1 cellular context compared by ENCODE assay signal in the genomic region with DNA sequence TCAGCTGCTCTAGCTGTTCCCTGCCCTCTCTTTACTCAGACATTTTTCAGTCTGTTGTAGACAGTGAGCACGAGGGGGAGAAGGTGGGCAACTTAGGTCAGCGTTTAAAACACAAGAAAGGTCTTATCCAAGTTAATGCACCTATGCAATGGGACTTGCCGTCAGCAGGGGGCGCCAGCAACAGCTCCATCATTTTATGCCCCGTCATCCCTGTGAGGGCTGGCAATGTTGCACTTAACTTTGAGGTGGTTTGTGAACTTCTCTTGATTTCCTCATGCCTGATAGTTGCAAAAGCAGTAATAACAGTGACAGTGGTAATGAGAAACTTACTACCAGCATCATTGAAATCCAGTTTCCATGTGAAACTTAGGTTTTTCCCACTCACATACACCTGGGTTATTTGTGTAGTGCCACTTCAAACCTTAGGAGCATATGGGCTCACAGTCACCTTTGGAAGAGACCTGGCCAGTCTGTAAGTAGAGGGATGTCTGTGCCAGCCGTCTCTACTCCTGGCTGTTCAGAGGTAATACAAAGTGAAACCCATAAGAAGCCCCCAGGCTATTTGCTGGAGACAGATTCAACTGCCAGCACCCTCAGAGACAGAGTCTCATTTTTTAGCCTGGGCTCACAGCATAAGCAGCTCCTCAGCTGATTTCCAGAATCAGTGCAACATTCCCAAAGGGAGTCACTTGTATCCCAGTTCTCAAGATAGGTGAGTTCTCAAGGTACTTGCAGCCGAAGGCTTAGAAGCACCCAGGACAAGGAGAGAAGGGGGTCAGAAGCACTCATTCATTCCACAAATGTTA.
TF ChIP-seq lines count a peak whose summit lies in the region.

No MANE protein-coding gene starts in this region.

TF ChIP-seq in HepG2, 621 proteins besides CTCF, POLR2A, EP300 and RAD21 (continued from another document and continues in another):
- TF ChIP-seq, protein P1, sequence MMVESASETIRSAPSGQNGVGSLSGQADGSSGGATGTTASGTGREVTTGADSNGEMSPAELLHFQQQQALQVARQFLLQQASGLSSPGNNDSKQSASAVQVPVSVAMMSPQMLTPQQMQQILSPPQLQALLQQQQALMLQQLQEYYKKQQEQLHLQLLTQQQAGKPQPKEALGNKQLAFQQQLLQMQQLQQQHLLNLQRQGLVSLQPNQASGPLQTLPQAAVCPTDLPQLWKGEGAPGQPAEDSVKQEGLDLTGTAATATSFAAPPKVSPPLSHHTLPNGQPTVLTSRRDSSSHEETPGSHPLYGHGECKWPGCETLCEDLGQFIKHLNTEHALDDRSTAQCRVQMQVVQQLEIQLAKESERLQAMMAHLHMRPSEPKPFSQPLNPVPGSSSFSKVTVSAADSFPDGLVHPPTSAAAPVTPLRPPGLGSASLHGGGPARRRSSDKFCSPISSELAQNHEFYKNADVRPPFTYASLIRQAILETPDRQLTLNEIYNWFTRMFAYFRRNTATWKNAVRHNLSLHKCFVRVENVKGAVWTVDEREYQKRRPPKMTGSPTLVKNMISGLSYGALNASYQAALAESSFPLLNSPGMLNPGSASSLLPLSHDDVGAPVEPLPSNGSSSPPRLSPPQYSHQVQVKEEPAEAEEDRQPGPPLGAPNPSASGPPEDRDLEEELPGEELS (CRISPR knock-in tag; IDR thresholded peaks at IDR 0.05): 0 out of 2 replicates have a peak, but pooled peaks have one; percentile 10
- TF ChIP-seq ZKSCAN8 (CRISPR knock-in tag; IDR thresholded peaks at IDR 0.05; ENCODE audit: borderline replicate concordance) (no peak; the same call in 1 of the 2 replicates), SYNCRIP (IDR thresholded peaks at IDR 0.05; ENCODE audit: insufficient read depth, low read depth, low read length) (no peak), HCFC1 (IDR thresholded peaks at IDR 0.05; ENCODE audit: low read depth, low read length) (no peak), ZNF615 (CRISPR knock-in tag; IDR thresholded peaks at IDR 0.05; ENCODE audit: borderline replicate concordance) (no peak), RARA (CRISPR knock-in tag; IDR thresholded peaks at IDR 0.05) (no peak), ZBTB7B (CRISPR knock-in tag; IDR thresholded peaks at IDR 0.05) (peak; percentile 62; the same call in 1 of the 2 replicates), SMAD3 (CRISPR knock-in tag; IDR thresholded peaks at IDR 0.05) (0 out of 2 replicates have a peak, but pooled peaks have one; percentile 39), ZNF547 (CRISPR knock-in tag; IDR thresholded peaks at IDR 0.05) (peak; percentile 70; the same call in 1 of the 2 replicates), SETDB1 (CRISPR knock-in tag; IDR thresholded peaks at IDR 0.05; ENCODE audit: borderline replicate concordance) (no peak), SRF (IDR thresholded peaks at IDR 0.05; ENCODE audit: low read depth, low read length) (0 out of 2 replicates have a peak, but pooled peaks have one; percentile 30), FOXK1 (CRISPR knock-in tag; IDR thresholded peaks at IDR 0.05; ENCODE audit: borderline replicate concordance, low read depth) (no peak), CEBPB (IDR thresholded peaks at IDR 0.05; ENCODE audit: borderline replicate concordance, low read depth, low read length) (peak; percentile 47; the same call in 1 of the 2 replicates), ZNF274 (CRISPR knock-in tag; IDR thresholded peaks at IDR 0.05) (no peak), KDM2A (CRISPR knock-in tag; IDR thresholded peaks at IDR 0.05; ENCODE audit: borderline replicate concordance, low read depth) (0 out of 2 replicates have a peak, but pooled peaks have one; percentile 42), ZNF598 (CRISPR knock-in tag; IDR thresholded peaks at IDR 0.05; ENCODE audit: borderline replicate concordance) (no peak), ZNF550 (CRISPR knock-in tag; IDR thresholded peaks at IDR 0.05; ENCODE audit: borderline replicate concordance) (no peak), CREB1 (IDR thresholded peaks at IDR 0.05) (peak; percentile 24; the same call in 1 of the 2 replicates), CREB1 (CRISPR knock-in tag; IDR thresholded peaks at IDR 0.05) (no peak), ZNF432 (CRISPR knock-in tag; IDR thresholded peaks at IDR 0.05; ENCODE audit: borderline replicate concordance) (no peak), ZNF746 (CRISPR knock-in tag; IDR thresholded peaks at IDR 0.05) (no peak), EZH2 (conservative IDR thresholded peaks at IDR 0.05; ENCODE audit: low read depth, low read length) (no peak), ZNF607 (CRISPR knock-in tag; IDR thresholded peaks at IDR 0.05; ENCODE audit: borderline replicate concordance) (peak; percentile 59; the same call in 1 of the 2 replicates), XBP1 (CRISPR knock-in tag; IDR thresholded peaks at IDR 0.05) (no peak), POLR2AphosphoS2 (IDR thresholded peaks at IDR 0.05; ENCODE audit: low read depth, low read length) (no peak; the same call in 1 of the 2 replicates), NR2C2 (CRISPR knock-in tag; IDR thresholded peaks at IDR 0.05; ENCODE audit: borderline replicate concordance) (no peak), ZNF234 (CRISPR knock-in tag; conservative IDR thresholded peaks at IDR 0.05) (no peak), TEAD2 (CRISPR knock-in tag; IDR thresholded peaks at IDR 0.05) (no peak), MEF2D (CRISPR knock-in tag; IDR thresholded peaks at IDR 0.05) (no peak), EED (CRISPR knock-in tag; IDR thresholded peaks at IDR 0.05) (no peak), RCOR2 (CRISPR knock-in tag; IDR thresholded peaks at IDR 0.05) (no peak), MAF1 (CRISPR knock-in tag; IDR thresholded peaks at IDR 0.05; ENCODE audit: borderline replicate concordance) (no peak), GABPA (IDR thresholded peaks at IDR 0.05; ENCODE audit: low read depth, low read length) (no peak), GABPA (CRISPR knock-in tag; IDR thresholded peaks at IDR 0.05; ENCODE audit: low read depth) (no peak), ZNF225 (CRISPR knock-in tag; IDR thresholded peaks at IDR 0.05) (no peak), TBX3 (IDR thresholded peaks at IDR 0.05; ENCODE audit: borderline replicate concordance) (no peak), ZNF781 (CRISPR knock-in tag; IDR thresholded peaks at IDR 0.05; ENCODE audit: borderline replicate concordance, not compliant biosample characterization) (no peak), HOXA3 (CRISPR knock-in tag; IDR thresholded peaks at IDR 0.05) (peak; percentile 37; the same call in 1 of the 2 replicates)
- TF ChIP-seq, protein P2, sequence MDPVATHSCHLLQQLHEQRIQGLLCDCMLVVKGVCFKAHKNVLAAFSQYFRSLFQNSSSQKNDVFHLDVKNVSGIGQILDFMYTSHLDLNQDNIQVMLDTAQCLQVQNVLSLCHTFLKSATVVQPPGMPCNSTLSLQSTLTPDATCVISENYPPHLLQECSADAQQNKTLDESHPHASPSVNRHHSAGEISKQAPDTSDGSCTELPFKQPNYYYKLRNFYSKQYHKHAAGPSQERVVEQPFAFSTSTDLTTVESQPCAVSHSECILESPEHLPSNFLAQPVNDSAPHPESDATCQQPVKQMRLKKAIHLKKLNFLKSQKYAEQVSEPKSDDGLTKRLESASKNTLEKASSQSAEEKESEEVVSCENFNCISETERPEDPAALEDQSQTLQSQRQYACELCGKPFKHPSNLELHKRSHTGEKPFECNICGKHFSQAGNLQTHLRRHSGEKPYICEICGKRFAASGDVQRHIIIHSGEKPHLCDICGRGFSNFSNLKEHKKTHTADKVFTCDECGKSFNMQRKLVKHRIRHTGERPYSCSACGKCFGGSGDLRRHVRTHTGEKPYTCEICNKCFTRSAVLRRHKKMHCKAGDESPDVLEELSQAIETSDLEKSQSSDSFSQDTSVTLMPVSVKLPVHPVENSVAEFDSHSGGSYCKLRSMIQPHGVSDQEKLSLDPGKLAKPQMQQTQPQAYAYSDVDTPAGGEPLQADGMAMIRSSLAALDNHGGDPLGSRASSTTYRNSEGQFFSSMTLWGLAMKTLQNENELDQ (CRISPR knock-in tag; IDR thresholded peaks at IDR 0.05; ENCODE audit: borderline replicate concordance): 0 out of 2 replicates have a peak, but pooled peaks have one; percentile 10
- TF ChIP-seq, protein P3, sequence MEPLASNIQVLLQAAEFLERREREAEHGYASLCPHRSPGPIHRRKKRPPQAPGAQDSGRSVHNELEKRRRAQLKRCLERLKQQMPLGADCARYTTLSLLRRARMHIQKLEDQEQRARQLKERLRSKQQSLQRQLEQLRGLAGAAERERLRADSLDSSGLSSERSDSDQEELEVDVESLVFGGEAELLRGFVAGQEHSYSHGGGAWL (CRISPR knock-in tag; IDR thresholded peaks at IDR 0.05): 0 out of 2 replicates have a peak, but pooled peaks have one; percentile 46
- TF ChIP-seq, protein P4, sequence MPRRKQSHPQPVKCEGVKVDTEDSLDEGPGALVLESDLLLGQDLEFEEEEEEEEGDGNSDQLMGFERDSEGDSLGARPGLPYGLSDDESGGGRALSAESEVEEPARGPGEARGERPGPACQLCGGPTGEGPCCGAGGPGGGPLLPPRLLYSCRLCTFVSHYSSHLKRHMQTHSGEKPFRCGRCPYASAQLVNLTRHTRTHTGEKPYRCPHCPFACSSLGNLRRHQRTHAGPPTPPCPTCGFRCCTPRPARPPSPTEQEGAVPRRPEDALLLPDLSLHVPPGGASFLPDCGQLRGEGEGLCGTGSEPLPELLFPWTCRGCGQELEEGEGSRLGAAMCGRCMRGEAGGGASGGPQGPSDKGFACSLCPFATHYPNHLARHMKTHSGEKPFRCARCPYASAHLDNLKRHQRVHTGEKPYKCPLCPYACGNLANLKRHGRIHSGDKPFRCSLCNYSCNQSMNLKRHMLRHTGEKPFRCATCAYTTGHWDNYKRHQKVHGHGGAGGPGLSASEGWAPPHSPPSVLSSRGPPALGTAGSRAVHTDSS (CRISPR knock-in tag; conservative IDR thresholded peaks at IDR 0.05): no peak
- TF ChIP-seq, protein P5, sequence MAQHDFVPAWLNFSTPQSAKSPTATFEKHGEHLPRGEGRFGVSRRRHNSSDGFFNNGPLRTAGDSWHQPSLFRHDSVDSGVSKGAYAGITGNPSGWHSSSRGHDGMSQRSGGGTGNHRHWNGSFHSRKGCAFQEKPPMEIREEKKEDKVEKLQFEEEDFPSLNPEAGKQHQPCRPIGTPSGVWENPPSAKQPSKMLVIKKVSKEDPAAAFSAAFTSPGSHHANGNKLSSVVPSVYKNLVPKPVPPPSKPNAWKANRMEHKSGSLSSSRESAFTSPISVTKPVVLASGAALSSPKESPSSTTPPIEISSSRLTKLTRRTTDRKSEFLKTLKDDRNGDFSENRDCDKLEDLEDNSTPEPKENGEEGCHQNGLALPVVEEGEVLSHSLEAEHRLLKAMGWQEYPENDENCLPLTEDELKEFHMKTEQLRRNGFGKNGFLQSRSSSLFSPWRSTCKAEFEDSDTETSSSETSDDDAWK (CRISPR knock-in tag; IDR thresholded peaks at IDR 0.05): no peak
- TF ChIP-seq, protein P6, sequence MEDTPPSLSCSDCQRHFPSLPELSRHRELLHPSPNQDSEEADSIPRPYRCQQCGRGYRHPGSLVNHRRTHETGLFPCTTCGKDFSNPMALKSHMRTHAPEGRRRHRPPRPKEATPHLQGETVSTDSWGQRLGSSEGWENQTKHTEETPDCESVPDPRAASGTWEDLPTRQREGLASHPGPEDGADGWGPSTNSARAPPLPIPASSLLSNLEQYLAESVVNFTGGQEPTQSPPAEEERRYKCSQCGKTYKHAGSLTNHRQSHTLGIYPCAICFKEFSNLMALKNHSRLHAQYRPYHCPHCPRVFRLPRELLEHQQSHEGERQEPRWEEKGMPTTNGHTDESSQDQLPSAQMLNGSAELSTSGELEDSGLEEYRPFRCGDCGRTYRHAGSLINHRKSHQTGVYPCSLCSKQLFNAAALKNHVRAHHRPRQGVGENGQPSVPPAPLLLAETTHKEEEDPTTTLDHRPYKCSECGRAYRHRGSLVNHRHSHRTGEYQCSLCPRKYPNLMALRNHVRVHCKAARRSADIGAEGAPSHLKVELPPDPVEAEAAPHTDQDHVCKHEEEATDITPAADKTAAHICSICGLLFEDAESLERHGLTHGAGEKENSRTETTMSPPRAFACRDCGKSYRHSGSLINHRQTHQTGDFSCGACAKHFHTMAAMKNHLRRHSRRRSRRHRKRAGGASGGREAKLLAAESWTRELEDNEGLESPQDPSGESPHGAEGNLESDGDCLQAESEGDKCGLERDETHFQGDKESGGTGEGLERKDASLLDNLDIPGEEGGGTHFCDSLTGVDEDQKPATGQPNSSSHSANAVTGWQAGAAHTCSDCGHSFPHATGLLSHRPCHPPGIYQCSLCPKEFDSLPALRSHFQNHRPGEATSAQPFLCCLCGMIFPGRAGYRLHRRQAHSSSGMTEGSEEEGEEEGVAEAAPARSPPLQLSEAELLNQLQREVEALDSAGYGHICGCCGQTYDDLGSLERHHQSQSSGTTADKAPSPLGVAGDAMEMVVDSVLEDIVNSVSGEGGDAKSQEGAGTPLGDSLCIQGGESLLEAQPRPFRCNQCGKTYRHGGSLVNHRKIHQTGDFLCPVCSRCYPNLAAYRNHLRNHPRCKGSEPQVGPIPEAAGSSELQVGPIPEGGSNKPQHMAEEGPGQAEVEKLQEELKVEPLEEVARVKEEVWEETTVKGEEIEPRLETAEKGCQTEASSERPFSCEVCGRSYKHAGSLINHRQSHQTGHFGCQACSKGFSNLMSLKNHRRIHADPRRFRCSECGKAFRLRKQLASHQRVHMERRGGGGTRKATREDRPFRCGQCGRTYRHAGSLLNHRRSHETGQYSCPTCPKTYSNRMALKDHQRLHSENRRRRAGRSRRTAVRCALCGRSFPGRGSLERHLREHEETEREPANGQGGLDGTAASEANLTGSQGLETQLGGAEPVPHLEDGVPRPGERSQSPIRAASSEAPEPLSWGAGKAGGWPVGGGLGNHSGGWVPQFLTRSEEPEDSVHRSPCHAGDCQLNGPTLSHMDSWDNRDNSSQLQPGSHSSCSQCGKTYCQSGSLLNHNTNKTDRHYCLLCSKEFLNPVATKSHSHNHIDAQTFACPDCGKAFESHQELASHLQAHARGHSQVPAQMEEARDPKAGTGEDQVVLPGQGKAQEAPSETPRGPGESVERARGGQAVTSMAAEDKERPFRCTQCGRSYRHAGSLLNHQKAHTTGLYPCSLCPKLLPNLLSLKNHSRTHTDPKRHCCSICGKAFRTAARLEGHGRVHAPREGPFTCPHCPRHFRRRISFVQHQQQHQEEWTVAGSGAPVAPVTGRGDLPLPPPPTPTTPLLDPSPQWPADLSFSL (CRISPR knock-in tag; IDR thresholded peaks at IDR 0.05): no peak
- TF ChIP-seq, protein P7, sequence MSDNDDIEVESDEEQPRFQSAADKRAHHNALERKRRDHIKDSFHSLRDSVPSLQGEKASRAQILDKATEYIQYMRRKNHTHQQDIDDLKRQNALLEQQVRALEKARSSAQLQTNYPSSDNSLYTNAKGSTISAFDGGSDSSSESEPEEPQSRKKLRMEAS (IDR thresholded peaks at IDR 0.05): no peak
- TF ChIP-seq, protein P8, sequence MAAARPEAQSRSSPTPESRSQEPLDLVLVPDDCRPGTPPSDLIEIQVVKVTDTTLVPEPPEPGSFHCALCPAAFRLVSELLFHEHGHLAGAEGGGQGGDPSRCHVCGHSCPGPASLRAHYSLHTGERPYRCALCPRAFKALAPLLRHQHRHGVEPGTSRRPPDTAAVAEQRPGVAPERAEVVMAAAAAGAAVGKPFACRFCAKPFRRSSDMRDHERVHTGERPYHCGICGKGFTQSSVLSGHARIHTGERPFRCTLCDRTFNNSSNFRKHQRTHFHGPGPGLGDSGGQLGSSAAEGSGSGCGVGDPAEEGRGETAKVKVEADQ (CRISPR knock-in tag; IDR thresholded peaks at IDR 0.05; ENCODE audit: borderline replicate concordance): 0 out of 2 replicates have a peak, but pooled peaks have one; percentile 44
- TF ChIP-seq, protein P9, sequence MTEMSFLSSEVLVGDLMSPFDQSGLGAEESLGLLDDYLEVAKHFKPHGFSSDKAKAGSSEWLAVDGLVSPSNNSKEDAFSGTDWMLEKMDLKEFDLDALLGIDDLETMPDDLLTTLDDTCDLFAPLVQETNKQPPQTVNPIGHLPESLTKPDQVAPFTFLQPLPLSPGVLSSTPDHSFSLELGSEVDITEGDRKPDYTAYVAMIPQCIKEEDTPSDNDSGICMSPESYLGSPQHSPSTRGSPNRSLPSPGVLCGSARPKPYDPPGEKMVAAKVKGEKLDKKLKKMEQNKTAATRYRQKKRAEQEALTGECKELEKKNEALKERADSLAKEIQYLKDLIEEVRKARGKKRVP (CRISPR knock-in tag; IDR thresholded peaks at IDR 0.05): 0 out of 4 replicates have a peak, but pooled peaks of 1 of the 2 experiments have one; percentile 17
